In the genomic region with DNA sequence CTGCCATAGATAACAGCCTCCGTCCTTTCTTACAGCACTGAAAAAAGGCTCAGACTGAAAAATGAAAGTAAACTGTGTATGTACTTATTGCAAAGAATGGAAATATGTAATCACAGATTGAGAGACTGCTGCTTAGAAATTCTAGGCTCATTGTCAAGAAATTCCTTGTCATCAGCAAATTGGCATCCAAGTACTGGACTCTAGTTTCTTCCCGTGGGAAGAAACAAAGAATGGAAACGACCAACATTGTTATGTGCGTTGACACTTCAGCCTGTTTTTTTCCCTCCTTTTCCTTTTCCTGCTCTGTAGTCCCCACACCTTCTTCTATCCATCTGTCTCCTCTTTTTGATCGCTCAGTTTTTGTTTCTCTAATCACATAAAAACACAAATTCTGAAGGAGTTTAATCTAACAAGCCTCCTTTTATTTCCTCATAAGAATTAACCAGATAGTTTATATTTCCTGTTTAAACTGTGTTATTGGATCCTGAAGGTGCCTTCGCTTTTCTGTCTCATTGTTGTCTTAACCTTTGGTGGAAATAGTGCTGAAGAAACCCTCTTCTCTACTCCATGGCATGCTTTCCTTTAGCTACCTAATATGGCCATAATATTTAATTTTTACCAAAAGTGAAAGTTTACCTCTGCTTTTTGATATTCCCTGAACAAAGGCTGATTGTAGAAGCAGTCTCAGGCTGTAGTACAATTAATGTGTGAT, we compare ENCODE assay signal across 8 cellular contexts. TPM values are rescaled to one million over a fixed set of nuclear protein-coding genes. Genes with fewer than 3 reads are reported as not detected.
DNase-seq lines count a peak whose midpoint lies in the region; ATAC-seq and TF ChIP-seq lines count a peak whose summit lies in the region.

No MANE protein-coding gene starts in this region.

- no TSS peak for BruUV-seq in Panc1 (replicated peaks; lab: Mats Ljungman, UMichigan)

- no peaks in the 10 kb centered on the region for H3K79me2 ChIP-seq in fibroblast of lung (ENCODE audit: control insufficient read depth, insufficient read depth, low read length)

- TF ChIP-seq CTCF in Panc1 (IDR thresholded peaks at IDR 0.05) (no peak), fibroblast of lung (conservative IDR thresholded peaks at IDR 0.05 in 1 of 2, IDR thresholded peaks at IDR 0.05 in 1 of 2; ENCODE audit: low read depth in 1 of 2, low read length in 2 of 2) (no peak), gastrocnemius medialis (IDR thresholded peaks at IDR 0.05 in 4 of 5, conservative IDR thresholded peaks at IDR 0.05 in 1 of 5) (no peak), BE2C (IDR thresholded peaks at IDR 0.05; ENCODE audit: low read depth, low read length) (no peak)

- H3K4me3 ChIP-seq in BLaER1 treated with 17β-estradiol and CSF1 and Interleukin-3, amounts not matched to agents 10 nM and 100 nM = peak overlapping the region in 7 of 10 experiments; percentile 4 to 36 (median 19); a peak in 7 of 20 replicates
- H3K4me3 ChIP-seq in Panc1 (ENCODE audit: low read depth in 2 of 2, low read length in 2 of 2) (peak overlapping the region; percentile 23 to 42), fibroblast of lung (replicated peaks in 1 of 4; ENCODE audit: control extremely low read depth in 1 of 4, insufficient read depth in 1 of 4, low read depth in 3 of 4, low read length in 4 of 4) (peak overlapping the region; percentile 26 to 81 (median 46)), gastrocnemius medialis (peak overlapping the region; percentile 41 to 61 (median 48)), BE2C (ENCODE audit: low read depth, low read length) (no peak overlapping the region)

- peak overlapping the region; percentile 13 for H2AFZ ChIP-seq in fibroblast of lung (ENCODE audit: low read length)

- H3K27ac ChIP-seq in BLaER1 treated with 17β-estradiol and CSF1 and Interleukin-3, amounts not matched to agents 10 nM and 100 nM = 0 out of 22 replicates have a peak overlapping the region, but pooled peaks of 1 of the 11 experiments have one; percentile 8
- H3K27ac ChIP-seq in Panc1 (ENCODE audit: low read length) (no peak overlapping the region), fibroblast of lung (ENCODE audit: insufficient read depth, low read length) (peak overlapping the region; percentile 48), gastrocnemius medialis (peak overlapping the region; percentile 57 to 71 (median 62))

- in situ Hi-C loops in Panc1 (cut with HindIII; ENCODE audit: low pct_unique_long_range_greater_than_20kb, low sequenced_read_pairs) = no loop called here
- in situ Hi-C loops in gastrocnemius medialis (cut with MboI; ENCODE audit: low sequenced_read_pairs in 4 of 4) = no loop called here

- DNase-seq in Panc1 (ENCODE audit: low read depth, low spot score) (peak; percentile 7), fibroblast of lung (ENCODE audit: low read depth in 2 of 2) (peak; percentile 86 to 93), gastrocnemius medialis (no peak), NCI-H1417 treated with DMSO at 0.1 percent for 48 hours (lab: John Stamatoyannopoulos, UW) (no peak), BE2C (no peak)
- no peak for DNase-seq in activated effector memory CD4-positive, alpha-beta T cell treated with Interleukin-2 at 50 U/mL for 16 hours

- POLR2A ChIA-PET in Panc1 (lab: Charles Lee) = no interaction called here

- intact Hi-C loops in Panc1 (cut with micrococcal nuclease; ENCODE audit: unreplicated experiment) = no loop called here
- intact Hi-C loops in gastrocnemius medialis (cut with DNase I; ENCODE audit: low total_unique reads) = loop anchor here (5.0 kb wide), 1 partner anchor 49 kb away; the partner anchor contains the start of gene CASP4

- no peaks in the 10 kb centered on the region for H3K27me3 ChIP-seq in BLaER1 treated with 17β-estradiol and CSF1 and Interleukin-3, amounts not matched to agents 10 nM and 100 nM
- H3K27me3 ChIP-seq in Panc1 (ENCODE audit: control insufficient read depth, insufficient read depth, low read length) = no peaks in the 10 kb centered on the region
- no peaks in the 10 kb centered on the region for H3K27me3 ChIP-seq in fibroblast of lung (ENCODE audit: control insufficient read depth, insufficient read depth, low read length)
- H3K27me3 ChIP-seq in gastrocnemius medialis = no peaks in the 10 kb centered on the region
- no peaks in the 10 kb centered on the region for H3K27me3 ChIP-seq in BE2C

- peaks cover 0 to 4% (median 0%) of the 10 kb centered on the region in 11 experiments; a peak in 1 of 22 replicates for H3K9me3 ChIP-seq in BLaER1 treated with 17β-estradiol and CSF1 and Interleukin-3, amounts not matched to agents 10 nM and 100 nM (replicated peaks in 1 of 11)
- H3K9me3 ChIP-seq in Panc1 (ENCODE audit: control insufficient read depth, insufficient read depth, low read depth, low read length) (no peaks in the 10 kb centered on the region), fibroblast of lung (ENCODE audit: control insufficient read depth, insufficient read depth, low read depth, low read length) (no peaks in the 10 kb centered on the region), gastrocnemius medialis (no peaks in the 10 kb centered on the region), BE2C (no peaks in the 10 kb centered on the region)

- peak overlapping the region in 5 of 11 experiments; percentile 0 to 61 (median 2); a peak in 4 of 22 replicates for H3K9ac ChIP-seq in BLaER1 treated with 17β-estradiol and CSF1 and Interleukin-3, amounts not matched to agents 10 nM and 100 nM
- peak overlapping the region; percentile 11 for H3K9ac ChIP-seq in fibroblast of lung (ENCODE audit: insufficient read depth, low read length)

- H3K36me3 ChIP-seq in BLaER1 treated with 17β-estradiol and CSF1 and Interleukin-3, amounts not matched to agents 10 nM and 100 nM = no peaks in the 10 kb centered on the region
- H3K36me3 ChIP-seq in Panc1 (ENCODE audit: control insufficient read depth, insufficient read depth, low read length) (no peaks in the 10 kb centered on the region), fibroblast of lung (ENCODE audit: control insufficient read depth, insufficient read depth, low read length) (no peaks in the 10 kb centered on the region), gastrocnemius medialis (no peaks in the 10 kb centered on the region), BE2C (no peaks in the 10 kb centered on the region)

- peak overlapping the region; percentile 44 to 77 (median 61) for H3K4me2 ChIP-seq in BLaER1 treated with 17β-estradiol and CSF1 and Interleukin-3, amounts not matched to agents 10 nM and 100 nM
- H3K4me2 ChIP-seq in fibroblast of lung (ENCODE audit: extremely low read depth, insufficient read depth, low read length) = peak overlapping the region; percentile 49

- TF ChIP-seq POLR2A in gastrocnemius medialis (IDR thresholded peaks at IDR 0.05) = no peak

- H3K4me1 ChIP-seq in BLaER1 treated with 17β-estradiol and CSF1 and Interleukin-3, amounts not matched to agents 10 nM and 100 nM = peaks cover 0 to 14% (median 5%) of the 10 kb centered on the region in 10 experiments; a peak in 9 of 20 replicates
- H3K4me1 ChIP-seq in Panc1 (ENCODE audit: control insufficient read depth, insufficient read depth, low read length) = no peaks in the 10 kb centered on the region
- H3K4me1 ChIP-seq in fibroblast of lung (ENCODE audit: control insufficient read depth, extremely low read depth, insufficient read depth, low read length) = peaks cover 2% of the 10 kb centered on the region
- peaks cover 8 to 16% of the 10 kb centered on the region in 2 donors for H3K4me1 ChIP-seq in gastrocnemius medialis
- no peaks in the 10 kb centered on the region for H3K4me1 ChIP-seq in BE2C

- peak; percentile 62 for ATAC-seq in GM19397 (IDR thresholded peaks at IDR 0.05; ENCODE audit: unreplicated experiment)
- ATAC-seq in Panc1 = peak; percentile 60; the same call in 1 of the 2 replicates
- ATAC-seq in gastrocnemius medialis = peak in 1 of 2 donors; percentile 39

- CTCF ChIA-PET in Panc1 (lab: Charles Lee) = no interaction called here

- no peaks in the 10 kb centered on the region for H4K20me1 ChIP-seq in BLaER1 treated with 17β-estradiol and CSF1 and Interleukin-3, amounts not matched to agents 10 nM and 100 nM
- no peaks in the 10 kb centered on the region for H4K20me1 ChIP-seq in fibroblast of lung (ENCODE audit: control insufficient read depth, extremely low read depth, insufficient read depth, low read length)

RNA-seq across cellular contexts. Expression of gene CASP12, which starts 20.0 kb away (rescaled TPM):
- total RNA-seq in Panc1 (2021; ENCODE audit: unreplicated experiment) (not detected), fibroblast of lung (0.17 and 0.26 TPM in 2 replicates), gastrocnemius medialis (under 1 TPM in 3 of 4 donors, not detected in 1; 0.39 to 0.86 (median 0.49) TPM)
- not detected for polyA plus RNA-seq in Panc1 (2012; ENCODE audit: insufficient read length)
- 0.09 TPM in 1 of 2 replicates, not detected in the other for polyA plus RNA-seq in fibroblast of lung
- not detected in 2 replicates for polyA plus RNA-seq in fibroblast of lung (2012)
- not detected in 2 replicates for polyA minus RNA-seq in fibroblast of lung (ENCODE audit: low replicate concordance)
- polyA plus RNA-seq in BE2C (2012; ENCODE audit: insufficient read depth, insufficient read length, low read depth) = not detected

RNA-seq across cellular contexts. Expression of gene CASP4, which starts 50.1 kb away (rescaled TPM):
- total RNA-seq in Panc1 (2021; ENCODE audit: unreplicated experiment) (25.8 TPM), fibroblast of lung (196 TPM in 2 replicates), gastrocnemius medialis (10 to 100 TPM; 12.0 to 17.2 (median 14.4) TPM)
- polyA plus RNA-seq in Panc1 (2012; ENCODE audit: insufficient read length) = 19.8 TPM
- 204 and 217 TPM in 2 replicates for polyA plus RNA-seq in fibroblast of lung
- polyA plus RNA-seq in fibroblast of lung (2012) = 115 and 130 TPM in 2 replicates
- 35.3 and 45.2 TPM in 2 replicates for polyA minus RNA-seq in fibroblast of lung (ENCODE audit: low replicate concordance)
- polyA plus RNA-seq in BE2C (2012; ENCODE audit: insufficient read depth, insufficient read length, low read depth) = 4.9 TPM

Comparison
In these comparisons a context has a peak if more than half of its experiments do, and no peak if none do; other contexts are left out.
1. DNase-seq: peak in Panc1 (single experiment) and fibroblast of lung (2 of 2); none in gastrocnemius medialis (0 of 2), NCI-H1417 treated with DMSO at 0.1 percent for 48 hours (single experiment), activated effector memory CD4-positive, alpha-beta T cell treated with Interleukin-2 at 50 U/mL for 16 hours (single experiment) and BE2C (single experiment).